Comparison of ENCODE assay signal across 21 cellular contexts in the genomic region with DNA sequence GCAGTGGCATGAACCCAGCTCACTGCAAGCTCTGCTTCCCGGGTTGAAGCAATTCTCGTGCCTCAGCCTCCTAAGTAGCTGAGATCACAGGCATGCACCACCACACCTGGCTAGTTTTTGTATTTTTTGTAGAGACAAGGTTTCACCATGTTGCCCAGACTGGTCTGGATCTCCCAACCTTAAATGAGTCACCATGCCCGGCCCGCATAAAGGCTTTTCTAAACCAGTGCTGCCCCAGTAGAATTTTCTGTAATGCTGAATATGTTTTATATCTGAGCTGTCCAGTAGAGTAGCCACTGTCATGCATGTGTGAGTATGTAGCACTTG. TPM values are rescaled to one million over a fixed set of nuclear protein-coding genes. Genes with fewer than 3 reads are reported as not detected.
DNase-seq lines count a peak whose midpoint lies in the region; TF ChIP-seq lines count a peak whose summit lies in the region.
"Had no signal": no experiment of that assay in that cellular context is flagged by ENCODE, and none has a peak within 500 bp of the region (broad histone marks: within the 10 kb centered on the region; RNA-seq: fewer than 3 reads in every experiment).

No MANE protein-coding gene starts in this region.

- peak overlapping the region; percentile 79 for H3K27ac Mint-ChIP-seq in osteocyte (ENCODE audit: unreplicated experiment)
- H3K27ac Mint-ChIP-seq: activated naive CD8-positive, alpha-beta T cell treated with anti-CD3 and anti-CD28 coated beads, Interleukin-2, amount 50 U/mL, for 24 hours; B cell; memory B cell; natural killer cell treated with Interleukin-12 subunit alpha and Interleukin-12 subunit beta and Interleukin-15 and Interleukin-18, amount 100 ng/mL, for 72 hours had no signal

- 62 to 77% methylated on average over 3 to 4 of the region's 4 CpGs for WGBS in transverse colon (ENCODE audit: low coverage in 1 of 2), 2 donors

- peaks cover 2% of the 10 kb centered on the region for H3K36me3 Mint-ChIP-seq in osteocyte (ENCODE audit: unreplicated experiment)
- H3K36me3 Mint-ChIP-seq: memory B cell; natural killer cell treated with Interleukin-12 subunit alpha and Interleukin-12 subunit beta and Interleukin-15 and Interleukin-18, amount 100 ng/mL, for 72 hours had no signal

- H3K4me3 Mint-ChIP-seq in osteocyte (ENCODE audit: unreplicated experiment), result no peak overlapping the region
- H3K4me3 Mint-ChIP-seq: activated naive CD8-positive, alpha-beta T cell treated with anti-CD3 and anti-CD28 coated beads, Interleukin-2, amount 50 U/mL, for 24 hours; B cell; memory B cell; natural killer cell treated with Interleukin-12 subunit alpha and Interleukin-12 subunit beta and Interleukin-15 and Interleukin-18, amount 100 ng/mL, for 72 hours had no signal

- TF ChIP-seq CTCF in epithelial cell of esophagus (IDR thresholded peaks at IDR 0.05; ENCODE audit: insufficient read depth, low read depth, low read length, missing control alignments) (no peak), osteocyte (IDR thresholded peaks at IDR 0.05) (no peak), transverse colon (IDR thresholded peaks at IDR 0.05) (no peak)

- no peak for TF ChIP-seq EP300 in transverse colon (IDR thresholded peaks at IDR 0.05; ENCODE audit: low read depth)

- H3K4me1 ChIP-seq in transverse colon, result peaks cover 0 to 5% (median 3%) of the 10 kb centered on the region in 4 donors

- H3K27ac ChIP-seq in transverse colon, result peak overlapping the region; percentile 57 to 77 (median 70)
- H3K27ac ChIP-seq: 22Rv1, cardiac muscle cell, RWPE1 had no signal

- TF ChIP-seq POLR2A in transverse colon (IDR thresholded peaks at IDR 0.05), result no peak

- H3K4me1 Mint-ChIP-seq in osteocyte (ENCODE audit: unreplicated experiment), result peaks cover 14% of the 10 kb centered on the region
- H3K4me1 Mint-ChIP-seq: activated naive CD8-positive, alpha-beta T cell treated with anti-CD3 and anti-CD28 coated beads, Interleukin-2, amount 50 U/mL, for 24 hours; memory B cell had no signal

- peaks cover 31% of the 10 kb centered on the region for H3K27me3 Mint-ChIP-seq in osteocyte (ENCODE audit: unreplicated experiment)
- H3K27me3 Mint-ChIP-seq: activated naive CD8-positive, alpha-beta T cell treated with anti-CD3 and anti-CD28 coated beads, Interleukin-2, amount 50 U/mL, for 24 hours; B cell; memory B cell had no signal

- H3K9me3 Mint-ChIP-seq in osteocyte (ENCODE audit: unreplicated experiment), result no peaks in the 10 kb centered on the region
- H3K9me3 Mint-ChIP-seq: activated naive CD8-positive, alpha-beta T cell treated with anti-CD3 and anti-CD28 coated beads, Interleukin-2, amount 50 U/mL, for 24 hours; memory B cell; natural killer cell treated with Interleukin-12 subunit alpha and Interleukin-12 subunit beta and Interleukin-15 and Interleukin-18, amount 100 ng/mL, for 72 hours had no signal

- H3K27me3 ChIP-seq in transverse colon (no peaks in the 10 kb centered on the region), H7 (ENCODE audit: control insufficient read depth, insufficient read depth, low read length) (no peaks in the 10 kb centered on the region)
- H3K27me3 ChIP-seq: cardiac muscle cell had no signal

- intact Hi-C loops in transverse colon (cut with DNase I; ENCODE audit: low total_unique reads), result no loop called here

- H3K4me3 ChIP-seq in epithelial cell of esophagus (ENCODE audit: low read length), result no peak overlapping the region
- H3K4me3 ChIP-seq in transverse colon, result no peak overlapping the region
- no peak overlapping the region for H3K4me3 ChIP-seq in H7 (ENCODE audit: insufficient read depth, low read depth, low read length)
- H3K4me3 ChIP-seq: cardiac muscle cell had no signal

- no peaks in the 10 kb centered on the region for H3K9me3 ChIP-seq in transverse colon

- DNase-seq in DMS53 (lab: John Stamatoyannopoulos, UW) (peak; percentile 23), DMS53 treated with DMSO at 0.1 percent for 48 hours (lab: John Stamatoyannopoulos, UW; ENCODE audit: unreplicated experiment) (no peak), epithelial cell of esophagus (ENCODE audit: low read depth) (peak; percentile 50), osteocyte (ENCODE audit: extremely low spot score, unreplicated experiment) (no peak), transverse colon (no peak), NOMO-1 treated with DMSO at 0.1 percent for 48 hours (lab: John Stamatoyannopoulos, UW; ENCODE audit: unreplicated experiment) (no peak), H7 (no peak)
- DNase-seq in activated CD4-positive, alpha-beta T cell treated with anti-CD3 and anti-CD28 coated beads for 1 hour, result no peak
- DNase-seq: activated CD4-positive, alpha-beta T cell treated with anti-CD3 and anti-CD28 coated beads for 4 hours; activated effector memory CD4-positive, alpha-beta T cell treated with Interleukin-2 at 50 U/mL for 16 hours; activated naive CD8-positive, alpha-beta T cell treated with anti-CD3 and anti-CD28 coated beads, Interleukin-2, amount 50 U/mL, for 24 hours; COR-L47; NCI-H1694 treated with DMSO at 0.1 percent for 48 hours; NK-92 treated with Interleukin-12 subunit alpha and Interleukin-12 subunit beta, amount 100 ng/mL, for 24 hours; SW 1271 had no signal

- in situ Hi-C loops in transverse colon (cut with MboI; ENCODE audit: low pct_ligation_motif_present in 1 of 4, low pct_unique_long_range_greater_than_20kb in 1 of 4, low sequenced_read_pairs in 3 of 4), result no loop called here

- no peaks in the 10 kb centered on the region for H3K36me3 ChIP-seq in transverse colon
- no peaks in the 10 kb centered on the region for H3K36me3 ChIP-seq in H7 (replicated peaks; ENCODE audit: control insufficient read depth, insufficient read depth, low read length)
- H3K36me3 ChIP-seq: cardiac muscle cell had no signal

RNA-seq across cellular contexts. Expression of gene WSB1, which starts 36.9 kb away (rescaled TPM):
- total RNA-seq in osteocyte (168 and 179 TPM in 2 replicates), transverse colon (100 to 1,000 TPM in 3 of 4 donors, 10 to 100 TPM in 1; 90.4 to 335 (median 261) TPM)
- total RNA-seq in H7 (2014; rRNA removed; shearing (Covaris generic)), result 66.7 and 92.2 TPM in 2 replicates

Comparison
In these comparisons a context has a peak if more than half of its experiments do, and no peak if none do; other contexts are left out.
1. DNase-seq: peak in DMS53 (single experiment) and epithelial cell of esophagus (single experiment); none in DMS53 treated with DMSO at 0.1 percent for 48 hours (single experiment), osteocyte (single experiment), transverse colon (single experiment), NOMO-1 treated with DMSO at 0.1 percent for 48 hours (single experiment), activated CD4-positive, alpha-beta T cell treated with anti-CD3 and anti-CD28 coated beads for 1 hour (single experiment) and H7 (single experiment).